In the genomic region with DNA sequence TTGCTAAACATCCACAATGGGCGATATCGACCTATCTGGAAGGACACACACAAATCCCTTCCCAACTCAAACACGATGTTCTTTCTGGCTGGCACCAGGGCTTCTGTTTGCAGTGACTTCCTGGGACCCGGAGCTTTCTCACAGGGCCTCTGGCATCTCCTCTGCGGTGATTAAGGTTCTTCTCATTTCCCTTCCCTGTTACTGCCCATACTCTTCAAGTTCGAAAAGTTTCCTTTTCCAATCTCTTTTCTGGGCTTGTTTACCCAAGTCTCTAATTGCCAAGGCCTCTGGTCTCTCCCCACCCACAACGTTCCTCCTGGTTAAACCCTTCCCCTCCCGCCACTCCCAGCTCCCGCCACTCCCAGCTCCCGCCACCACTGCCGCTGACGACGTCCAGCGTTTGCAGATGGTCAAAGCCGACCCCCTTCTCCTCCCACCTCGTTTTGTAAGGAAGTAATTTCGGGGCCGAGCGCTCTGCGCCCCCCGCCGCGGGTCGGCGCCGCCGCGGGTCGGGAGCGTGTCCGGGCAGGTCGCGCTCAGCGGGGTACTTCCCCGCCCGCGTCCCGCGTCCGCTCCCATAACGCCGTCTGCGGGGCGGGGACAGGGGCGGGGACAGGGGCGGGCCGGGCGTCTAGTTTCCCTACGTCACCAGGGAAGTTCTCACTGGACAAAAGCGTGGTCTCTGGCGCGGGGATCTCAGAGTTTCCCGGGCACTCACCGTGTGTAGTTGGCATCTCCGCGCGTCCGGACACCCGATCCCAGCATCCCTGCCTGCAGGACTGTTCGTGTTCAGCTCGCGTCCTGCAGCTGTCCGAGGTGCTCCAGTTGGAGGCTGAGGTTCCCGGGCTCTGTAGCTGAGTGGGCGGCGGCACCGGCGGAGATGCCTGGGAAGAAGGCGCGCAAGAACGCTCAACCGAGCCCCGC, we compare ENCODE assay signal across 1 cellular context.
A peak's percentile ranks its signal among the peaks of the same experiment; 100 is the strongest.
TF ChIP-seq lines count a peak whose summit lies in the region.

A gene (plus strand): TSS at position 699 of the 924 bp plus-strand sequence. CDS start 182 bp downstream, at position 881.

TF ChIP-seq in K562, 482 proteins besides CTCF, POLR2A, EP300 and RAD21 (continued from another document and continues in another):
- TF ChIP-seq, protein P1, sequence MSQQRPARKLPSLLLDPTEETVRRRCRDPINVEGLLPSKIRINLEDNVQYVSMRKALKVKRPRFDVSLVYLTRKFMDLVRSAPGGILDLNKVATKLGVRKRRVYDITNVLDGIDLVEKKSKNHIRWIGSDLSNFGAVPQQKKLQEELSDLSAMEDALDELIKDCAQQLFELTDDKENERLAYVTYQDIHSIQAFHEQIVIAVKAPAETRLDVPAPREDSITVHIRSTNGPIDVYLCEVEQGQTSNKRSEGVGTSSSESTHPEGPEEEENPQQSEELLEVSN (IDR thresholded peaks at IDR 0.05; ENCODE audit: borderline replicate concordance in 1 of 2, extremely low read depth in 1 of 2, insufficient read depth in 1 of 2, insufficient read length in 1 of 2, low read depth in 1 of 2, low read length in 1 of 2, poor library complexity in 1 of 2, severe bottlenecking in 1 of 2): peak; percentile 69 to 87
- no peak for TF ChIP-seq LARP7 (IDR thresholded peaks at IDR 0.05)
- TF ChIP-seq, protein P2, sequence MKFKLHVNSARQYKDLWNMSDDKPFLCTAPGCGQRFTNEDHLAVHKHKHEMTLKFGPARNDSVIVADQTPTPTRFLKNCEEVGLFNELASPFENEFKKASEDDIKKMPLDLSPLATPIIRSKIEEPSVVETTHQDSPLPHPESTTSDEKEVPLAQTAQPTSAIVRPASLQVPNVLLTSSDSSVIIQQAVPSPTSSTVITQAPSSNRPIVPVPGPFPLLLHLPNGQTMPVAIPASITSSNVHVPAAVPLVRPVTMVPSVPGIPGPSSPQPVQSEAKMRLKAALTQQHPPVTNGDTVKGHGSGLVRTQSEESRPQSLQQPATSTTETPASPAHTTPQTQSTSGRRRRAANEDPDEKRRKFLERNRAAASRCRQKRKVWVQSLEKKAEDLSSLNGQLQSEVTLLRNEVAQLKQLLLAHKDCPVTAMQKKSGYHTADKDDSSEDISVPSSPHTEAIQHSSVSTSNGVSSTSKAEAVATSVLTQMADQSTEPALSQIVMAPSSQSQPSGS (CRISPR knock-in tag; IDR thresholded peaks at IDR 0.05): no peak
- no peak for TF ChIP-seq TARDBP (IDR thresholded peaks at IDR 0.05)
- TF ChIP-seq, protein P3, sequence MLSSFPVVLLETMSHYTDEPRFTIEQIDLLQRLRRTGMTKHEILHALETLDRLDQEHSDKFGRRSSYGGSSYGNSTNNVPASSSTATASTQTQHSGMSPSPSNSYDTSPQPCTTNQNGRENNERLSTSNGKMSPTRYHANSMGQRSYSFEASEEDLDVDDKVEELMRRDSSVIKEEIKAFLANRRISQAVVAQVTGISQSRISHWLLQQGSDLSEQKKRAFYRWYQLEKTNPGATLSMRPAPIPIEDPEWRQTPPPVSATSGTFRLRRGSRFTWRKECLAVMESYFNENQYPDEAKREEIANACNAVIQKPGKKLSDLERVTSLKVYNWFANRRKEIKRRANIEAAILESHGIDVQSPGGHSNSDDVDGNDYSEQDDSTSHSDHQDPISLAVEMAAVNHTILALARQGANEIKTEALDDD (IDR thresholded peaks at IDR 0.05): no peak
- peak; percentile 8 to 67; a peak in 2 of 4 replicates for TF ChIP-seq SIN3A (IDR thresholded peaks at IDR 0.05; ENCODE audit: borderline replicate concordance in 2 of 2, control insufficient read depth in 1 of 2, low read depth in 2 of 2, low read length in 2 of 2)
- TF ChIP-seq SMAD1 (IDR thresholded peaks at IDR 0.05; ENCODE audit: low read depth, low read length, partially characterized antibody): peak; percentile 59
- TF ChIP-seq, protein P4, sequence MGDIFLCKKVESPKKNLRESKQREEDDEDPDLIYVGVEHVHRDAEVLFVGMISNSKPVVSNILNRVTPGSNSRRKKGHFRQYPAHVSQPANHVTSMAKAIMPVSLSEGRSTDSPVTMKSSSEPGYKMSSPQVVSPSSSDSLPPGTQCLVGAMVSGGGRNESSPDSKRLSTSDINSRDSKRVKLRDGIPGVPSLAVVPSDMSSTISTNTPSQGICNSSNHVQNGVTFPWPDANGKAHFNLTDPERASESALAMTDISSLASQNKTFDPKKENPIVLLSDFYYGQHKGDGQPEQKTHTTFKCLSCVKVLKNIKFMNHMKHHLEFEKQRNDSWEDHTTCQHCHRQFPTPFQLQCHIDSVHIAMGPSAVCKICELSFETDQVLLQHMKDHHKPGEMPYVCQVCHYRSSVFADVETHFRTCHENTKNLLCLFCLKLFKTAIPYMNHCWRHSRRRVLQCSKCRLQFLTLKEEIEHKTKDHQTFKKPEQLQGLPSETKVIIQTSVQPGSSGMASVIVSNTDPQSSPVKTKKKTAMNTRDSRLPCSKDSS (IDR thresholded peaks at IDR 0.05; ENCODE audit: low read depth, partially characterized antibody): no peak
- peak; percentile 81 for TF ChIP-seq NELFE (IDR thresholded peaks at IDR 0.05; ENCODE audit: insufficient read depth, insufficient read length)
- no peak; the same call in 1 of the 2 replicates for TF ChIP-seq RNF2 (IDR thresholded peaks at IDR 0.05)
- TF ChIP-seq, protein P5, sequence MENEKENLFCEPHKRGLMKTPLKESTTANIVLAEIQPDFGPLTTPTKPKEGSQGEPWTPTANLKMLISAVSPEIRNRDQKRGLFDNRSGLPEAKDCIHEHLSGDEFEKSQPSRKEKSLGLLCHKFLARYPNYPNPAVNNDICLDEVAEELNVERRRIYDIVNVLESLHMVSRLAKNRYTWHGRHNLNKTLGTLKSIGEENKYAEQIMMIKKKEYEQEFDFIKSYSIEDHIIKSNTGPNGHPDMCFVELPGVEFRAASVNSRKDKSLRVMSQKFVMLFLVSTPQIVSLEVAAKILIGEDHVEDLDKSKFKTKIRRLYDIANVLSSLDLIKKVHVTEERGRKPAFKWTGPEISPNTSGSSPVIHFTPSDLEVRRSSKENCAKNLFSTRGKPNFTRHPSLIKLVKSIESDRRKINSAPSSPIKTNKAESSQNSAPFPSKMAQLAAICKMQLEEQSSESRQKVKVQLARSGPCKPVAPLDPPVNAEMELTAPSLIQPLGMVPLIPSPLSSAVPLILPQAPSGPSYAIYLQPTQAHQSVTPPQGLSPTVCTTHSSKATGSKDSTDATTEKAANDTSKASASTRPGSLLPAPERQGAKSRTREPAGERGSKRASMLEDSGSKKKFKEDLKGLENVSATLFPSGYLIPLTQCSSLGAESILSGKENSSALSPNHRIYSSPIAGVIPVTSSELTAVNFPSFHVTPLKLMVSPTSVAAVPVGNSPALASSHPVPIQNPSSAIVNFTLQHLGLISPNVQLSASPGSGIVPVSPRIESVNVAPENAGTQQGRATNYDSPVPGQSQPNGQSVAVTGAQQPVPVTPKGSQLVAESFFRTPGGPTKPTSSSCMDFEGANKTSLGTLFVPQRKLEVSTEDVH (IDR thresholded peaks at IDR 0.05; ENCODE audit: low read depth, partially characterized antibody): peak; percentile 77
- TF ChIP-seq ZFP30 (CRISPR knock-in tag; IDR thresholded peaks at IDR 0.05; ENCODE audit: borderline replicate concordance): no peak
- TF ChIP-seq ILK (tag; IDR thresholded peaks at IDR 0.05; ENCODE audit: borderline replicate concordance, low read depth): no peak
- TF ChIP-seq SAP30 (IDR thresholded peaks at IDR 0.05; ENCODE audit: borderline replicate concordance, insufficient read depth, low read depth, low read length, poor library complexity, severe bottlenecking): peak; percentile 27
- TF ChIP-seq MCM7 (IDR thresholded peaks at IDR 0.05): no peak
- no peak for TF ChIP-seq MTF1 (CRISPR knock-in tag; IDR thresholded peaks at IDR 0.05; ENCODE audit: borderline replicate concordance)
- peak; percentile 28 for TF ChIP-seq NFIC (IDR thresholded peaks at IDR 0.05)
- TF ChIP-seq SNIP1 (IDR thresholded peaks at IDR 0.05; ENCODE audit: low read depth): no peak
- no peak for TF ChIP-seq JUND (IDR thresholded peaks at IDR 0.05; ENCODE audit: borderline replicate concordance, low read depth, low read length)
- TF ChIP-seq JUND (tag; IDR thresholded peaks at IDR 0.05; ENCODE audit: borderline replicate concordance, low read depth, low read length): no peak
- TF ChIP-seq MEF2D (tag; conservative IDR thresholded peaks at IDR 0.05; ENCODE audit: low read depth): no peak
- TF ChIP-seq CCAR2 (IDR thresholded peaks at IDR 0.05; ENCODE audit: low read depth, low read length): no peak
- TF ChIP-seq, protein P6, sequence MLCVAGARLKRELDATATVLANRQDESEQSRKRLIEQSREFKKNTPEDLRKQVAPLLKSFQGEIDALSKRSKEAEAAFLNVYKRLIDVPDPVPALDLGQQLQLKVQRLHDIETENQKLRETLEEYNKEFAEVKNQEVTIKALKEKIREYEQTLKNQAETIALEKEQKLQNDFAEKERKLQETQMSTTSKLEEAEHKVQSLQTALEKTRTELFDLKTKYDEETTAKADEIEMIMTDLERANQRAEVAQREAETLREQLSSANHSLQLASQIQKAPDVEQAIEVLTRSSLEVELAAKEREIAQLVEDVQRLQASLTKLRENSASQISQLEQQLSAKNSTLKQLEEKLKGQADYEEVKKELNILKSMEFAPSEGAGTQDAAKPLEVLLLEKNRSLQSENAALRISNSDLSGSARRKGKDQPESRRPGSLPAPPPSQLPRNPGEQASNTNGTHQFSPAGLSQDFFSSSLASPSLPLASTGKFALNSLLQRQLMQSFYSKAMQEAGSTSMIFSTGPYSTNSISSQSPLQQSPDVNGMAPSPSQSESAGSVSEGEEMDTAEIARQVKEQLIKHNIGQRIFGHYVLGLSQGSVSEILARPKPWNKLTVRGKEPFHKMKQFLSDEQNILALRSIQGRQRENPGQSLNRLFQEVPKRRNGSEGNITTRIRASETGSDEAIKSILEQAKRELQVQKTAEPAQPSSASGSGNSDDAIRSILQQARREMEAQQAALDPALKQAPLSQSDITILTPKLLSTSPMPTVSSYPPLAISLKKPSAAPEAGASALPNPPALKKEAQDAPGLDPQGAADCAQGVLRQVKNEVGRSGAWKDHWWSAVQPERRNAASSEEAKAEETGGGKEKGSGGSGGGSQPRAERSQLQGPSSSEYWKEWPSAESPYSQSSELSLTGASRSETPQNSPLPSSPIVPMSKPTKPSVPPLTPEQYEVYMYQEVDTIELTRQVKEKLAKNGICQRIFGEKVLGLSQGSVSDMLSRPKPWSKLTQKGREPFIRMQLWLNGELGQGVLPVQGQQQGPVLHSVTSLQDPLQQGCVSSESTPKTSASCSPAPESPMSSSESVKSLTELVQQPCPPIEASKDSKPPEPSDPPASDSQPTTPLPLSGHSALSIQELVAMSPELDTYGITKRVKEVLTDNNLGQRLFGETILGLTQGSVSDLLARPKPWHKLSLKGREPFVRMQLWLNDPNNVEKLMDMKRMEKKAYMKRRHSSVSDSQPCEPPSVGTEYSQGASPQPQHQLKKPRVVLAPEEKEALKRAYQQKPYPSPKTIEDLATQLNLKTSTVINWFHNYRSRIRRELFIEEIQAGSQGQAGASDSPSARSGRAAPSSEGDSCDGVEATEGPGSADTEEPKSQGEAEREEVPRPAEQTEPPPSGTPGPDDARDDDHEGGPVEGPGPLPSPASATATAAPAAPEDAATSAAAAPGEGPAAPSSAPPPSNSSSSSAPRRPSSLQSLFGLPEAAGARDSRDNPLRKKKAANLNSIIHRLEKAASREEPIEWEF (CRISPR knock-in tag; IDR thresholded peaks at IDR 0.05): no peak
- no peak for TF ChIP-seq BRD4 (IDR thresholded peaks at IDR 0.05)
- peak; percentile 98 for TF ChIP-seq KDM5B (IDR thresholded peaks at IDR 0.05; ENCODE audit: insufficient replicate concordance, low read depth, low read length)
- no peak for TF ChIP-seq U2AF1 (optimal IDR thresholded peaks at IDR 0.05; ENCODE audit: low read depth, low read length)
- TF ChIP-seq, protein P7, sequence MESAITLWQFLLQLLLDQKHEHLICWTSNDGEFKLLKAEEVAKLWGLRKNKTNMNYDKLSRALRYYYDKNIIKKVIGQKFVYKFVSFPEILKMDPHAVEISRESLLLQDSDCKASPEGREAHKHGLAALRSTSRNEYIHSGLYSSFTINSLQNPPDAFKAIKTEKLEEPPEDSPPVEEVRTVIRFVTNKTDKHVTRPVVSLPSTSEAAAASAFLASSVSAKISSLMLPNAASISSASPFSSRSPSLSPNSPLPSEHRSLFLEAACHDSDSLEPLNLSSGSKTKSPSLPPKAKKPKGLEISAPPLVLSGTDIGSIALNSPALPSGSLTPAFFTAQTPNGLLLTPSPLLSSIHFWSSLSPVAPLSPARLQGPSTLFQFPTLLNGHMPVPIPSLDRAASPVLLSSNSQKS (CRISPR knock-in tag; IDR thresholded peaks at IDR 0.05): no peak
- no peak for TF ChIP-seq SRSF7 (optimal IDR thresholded peaks at IDR 0.05; ENCODE audit: low read depth, low read length)
- TF ChIP-seq, protein P8, sequence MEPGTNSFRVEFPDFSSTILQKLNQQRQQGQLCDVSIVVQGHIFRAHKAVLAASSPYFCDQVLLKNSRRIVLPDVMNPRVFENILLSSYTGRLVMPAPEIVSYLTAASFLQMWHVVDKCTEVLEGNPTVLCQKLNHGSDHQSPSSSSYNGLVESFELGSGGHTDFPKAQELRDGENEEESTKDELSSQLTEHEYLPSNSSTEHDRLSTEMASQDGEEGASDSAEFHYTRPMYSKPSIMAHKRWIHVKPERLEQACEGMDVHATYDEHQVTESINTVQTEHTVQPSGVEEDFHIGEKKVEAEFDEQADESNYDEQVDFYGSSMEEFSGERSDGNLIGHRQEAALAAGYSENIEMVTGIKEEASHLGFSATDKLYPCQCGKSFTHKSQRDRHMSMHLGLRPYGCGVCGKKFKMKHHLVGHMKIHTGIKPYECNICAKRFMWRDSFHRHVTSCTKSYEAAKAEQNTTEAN (CRISPR knock-in tag; IDR thresholded peaks at IDR 0.05): peak; percentile 84; the same call in 1 of the 2 replicates
- no peak for TF ChIP-seq ADNP (tag; IDR thresholded peaks at IDR 0.05)
- no peak for TF ChIP-seq ZNF444 (CRISPR knock-in tag; IDR thresholded peaks at IDR 0.05)
- peak; percentile 61 for TF ChIP-seq EGR1 (conservative IDR thresholded peaks at IDR 0.05)
- TF ChIP-seq KLF1 (tag; IDR thresholded peaks at IDR 0.05): no peak
- TF ChIP-seq TCF7L2 (IDR thresholded peaks at IDR 0.05; ENCODE audit: low read depth, low read length): no peak
- TF ChIP-seq MTA3 (IDR thresholded peaks at IDR 0.05; ENCODE audit: borderline replicate concordance): no peak
- TF ChIP-seq, protein P9, sequence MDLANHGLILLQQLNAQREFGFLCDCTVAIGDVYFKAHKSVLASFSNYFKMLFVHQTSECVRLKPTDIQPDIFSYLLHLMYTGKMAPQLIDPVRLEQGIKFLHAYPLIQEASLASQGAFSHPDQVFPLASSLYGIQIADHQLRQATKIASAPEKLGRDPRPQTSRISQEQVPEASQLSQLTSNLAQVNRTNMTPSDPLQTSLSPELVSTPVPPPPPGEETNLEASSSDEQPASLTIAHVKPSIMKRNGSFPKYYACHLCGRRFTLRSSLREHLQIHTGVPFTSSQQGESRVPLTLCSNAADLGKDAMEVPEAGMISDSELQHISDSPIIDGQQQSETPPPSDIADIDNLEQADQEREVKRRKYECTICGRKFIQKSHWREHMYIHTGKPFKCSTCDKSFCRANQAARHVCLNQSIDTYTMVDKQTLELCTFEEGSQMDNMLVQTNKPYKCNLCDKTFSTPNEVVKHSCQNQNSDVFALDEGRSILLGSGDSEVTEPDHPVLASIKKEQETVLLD (IDR thresholded peaks at IDR 0.05): no peak
- TF ChIP-seq, protein P10, sequence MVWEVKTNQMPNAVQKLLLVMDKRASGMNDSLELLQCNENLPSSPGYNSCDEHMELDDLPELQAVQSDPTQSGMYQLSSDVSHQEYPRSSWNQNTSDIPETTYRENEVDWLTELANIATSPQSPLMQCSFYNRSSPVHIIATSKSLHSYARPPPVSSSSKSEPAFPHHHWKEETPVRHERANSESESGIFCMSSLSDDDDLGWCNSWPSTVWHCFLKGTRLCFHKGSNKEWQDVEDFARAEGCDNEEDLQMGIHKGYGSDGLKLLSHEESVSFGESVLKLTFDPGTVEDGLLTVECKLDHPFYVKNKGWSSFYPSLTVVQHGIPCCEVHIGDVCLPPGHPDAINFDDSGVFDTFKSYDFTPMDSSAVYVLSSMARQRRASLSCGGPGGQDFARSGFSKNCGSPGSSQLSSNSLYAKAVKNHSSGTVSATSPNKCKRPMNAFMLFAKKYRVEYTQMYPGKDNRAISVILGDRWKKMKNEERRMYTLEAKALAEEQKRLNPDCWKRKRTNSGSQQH (CRISPR knock-in tag; IDR thresholded peaks at IDR 0.05): peak; percentile 14; the same call in 1 of the 2 replicates
- 0 out of 2 replicates have a peak, but pooled peaks have one; percentile 40 for TF ChIP-seq NCOR1 (IDR thresholded peaks at IDR 0.05)
